ENCODE assay signal across 25 cellular contexts in the genomic region with DNA sequence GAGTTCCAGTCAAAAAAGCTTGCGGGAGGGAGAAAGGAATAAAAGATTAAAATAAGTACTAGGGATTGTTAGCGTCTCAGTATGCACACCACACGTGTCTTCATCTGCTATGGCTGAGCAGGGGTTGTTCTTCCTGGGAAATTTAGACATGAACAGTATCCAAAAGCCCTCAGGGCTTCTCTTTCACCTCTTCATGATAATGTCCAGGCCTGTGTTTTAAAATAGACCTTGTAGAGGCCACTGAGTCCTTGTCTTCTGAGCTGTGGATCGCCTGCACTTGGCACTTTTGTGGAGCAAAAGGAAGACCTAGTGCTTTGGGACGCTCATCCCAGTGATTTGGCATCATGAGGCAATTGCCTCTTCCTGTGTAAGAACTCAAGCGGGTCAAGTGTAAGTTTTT. TPM values are rescaled to one million over a fixed set of nuclear protein-coding genes. Genes with fewer than 3 reads are reported as not detected.
"Had no signal": no experiment of that assay in that cellular context is flagged by ENCODE, and none has a peak within 500 bp of the region (broad histone marks: within the 10 kb centered on the region; RNA-seq: fewer than 3 reads in every experiment).

No MANE protein-coding gene starts in this region.

- DNase-seq: cerebellar nuclear complex; cortex of kidney; effector memory CD8-positive, alpha-beta T cell; erythroblast; esophagus squamous epithelium; foreskin melanocyte; glutamatergic neuron; kidney; left colon; natural killer cell; occipital lobe; ovary; posterior cingulate gyrus; psoas muscle; retina; spleen; stimulated activated CD4-positive, alpha-beta T cell treated with anti-CD3 and anti-CD28 coated beads, Interleukin-4, amount 100 ng/mL, for 4 hours; stimulated activated naive CD8-positive, alpha-beta T cell treated with anti-CD3 and anti-CD28 coated beads, Interleukin-15, Interleukin-2, amounts not matched to agents 100 U/mL and 50 U/mL, for 24 hours; upper lobe of left lung had no signal

- H3K27ac ChIP-seq: esophagus squamous epithelium, ovary, psoas muscle, spleen, thoracic aorta, tibial nerve, upper lobe of left lung had no signal

- H3K36me3 ChIP-seq: esophagus squamous epithelium, ovary, spleen, thoracic aorta, tibial nerve, upper lobe of left lung had no signal

- H3K9me3 ChIP-seq: esophagus squamous epithelium, ovary, psoas muscle, spleen, thoracic aorta, tibial nerve, upper lobe of left lung had no signal

- H3K27me3 ChIP-seq: esophagus squamous epithelium, ovary, spleen, tibial nerve, upper lobe of left lung had no signal

- ATAC-seq: effector memory CD8-positive, alpha-beta T cell; left colon; natural killer cell; psoas muscle; sciatic nerve; stimulated activated memory B cell treated with anti-CD40 and anti-IgM and Interleukin-4, amounts not matched to agents 10 μg/mL and 1 μg/mL and 100 μg/mL, for 72 hours; stimulated activated naive CD8-positive, alpha-beta T cell treated with anti-CD3 and anti-CD28 coated beads, Interleukin-15, Interleukin-2, amounts not matched to agents 100 U/mL and 50 U/mL, for 24 hours had no signal

- H3K4me3 ChIP-seq: esophagus squamous epithelium, lung, ovary, psoas muscle, spleen, thoracic aorta, tibial nerve, upper lobe of left lung had no signal

- H3K4me1 ChIP-seq: esophagus squamous epithelium, psoas muscle, spleen, upper lobe of left lung had no signal

RNA-seq across cellular contexts. Expression of gene CFAP221, which starts 52.4 kb away (rescaled TPM):
- total RNA-seq: dermis microvascular lymphatic vessel endothelial cell, left colon, natural killer cell had no signal
- polyA plus RNA-seq: psoas muscle had no signal
